Comparison of ENCODE assay signal across 1 cellular context in the genomic region with DNA sequence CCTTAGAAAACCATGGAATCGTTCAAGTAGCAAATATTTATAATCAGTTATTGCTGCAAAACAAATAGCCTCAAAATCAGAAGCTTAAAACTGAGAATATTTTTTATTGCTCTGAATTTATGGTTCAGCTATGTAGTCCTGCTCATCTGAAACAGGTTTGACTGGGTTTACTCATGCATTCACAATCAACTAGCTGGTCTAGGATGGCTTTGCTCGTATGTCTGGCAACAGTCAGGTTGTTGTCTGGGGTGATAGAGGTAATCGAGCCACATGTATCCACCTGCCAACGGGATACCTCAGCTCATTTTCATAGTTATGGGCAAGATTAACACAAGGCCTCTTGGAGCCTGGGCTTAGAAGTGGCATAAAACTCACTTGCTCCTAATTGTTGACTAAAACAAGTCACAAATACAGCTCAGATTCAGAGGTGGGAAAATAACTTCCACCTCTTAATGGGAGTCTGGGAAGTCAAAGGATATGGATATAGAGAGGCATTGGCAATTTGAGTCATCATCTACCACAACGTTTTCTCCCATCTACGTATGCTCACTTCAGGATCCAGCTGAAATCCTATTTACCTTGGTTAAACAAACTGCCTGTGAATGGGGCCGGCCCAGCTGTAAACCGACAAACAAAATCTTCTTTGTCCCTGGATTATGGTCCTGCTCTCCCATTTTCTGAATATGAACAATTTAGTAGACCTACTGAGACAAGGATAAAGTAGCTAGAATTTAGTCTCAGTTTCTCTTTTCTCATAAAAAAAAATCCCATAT.
TF ChIP-seq lines count a peak whose summit lies in the region.

No MANE protein-coding gene starts in this region.

TF ChIP-seq in WTC11, 78 proteins besides CTCF, POLR2A, EP300 and RAD21 (continued from another document):
- TF ChIP-seq, protein P1, sequence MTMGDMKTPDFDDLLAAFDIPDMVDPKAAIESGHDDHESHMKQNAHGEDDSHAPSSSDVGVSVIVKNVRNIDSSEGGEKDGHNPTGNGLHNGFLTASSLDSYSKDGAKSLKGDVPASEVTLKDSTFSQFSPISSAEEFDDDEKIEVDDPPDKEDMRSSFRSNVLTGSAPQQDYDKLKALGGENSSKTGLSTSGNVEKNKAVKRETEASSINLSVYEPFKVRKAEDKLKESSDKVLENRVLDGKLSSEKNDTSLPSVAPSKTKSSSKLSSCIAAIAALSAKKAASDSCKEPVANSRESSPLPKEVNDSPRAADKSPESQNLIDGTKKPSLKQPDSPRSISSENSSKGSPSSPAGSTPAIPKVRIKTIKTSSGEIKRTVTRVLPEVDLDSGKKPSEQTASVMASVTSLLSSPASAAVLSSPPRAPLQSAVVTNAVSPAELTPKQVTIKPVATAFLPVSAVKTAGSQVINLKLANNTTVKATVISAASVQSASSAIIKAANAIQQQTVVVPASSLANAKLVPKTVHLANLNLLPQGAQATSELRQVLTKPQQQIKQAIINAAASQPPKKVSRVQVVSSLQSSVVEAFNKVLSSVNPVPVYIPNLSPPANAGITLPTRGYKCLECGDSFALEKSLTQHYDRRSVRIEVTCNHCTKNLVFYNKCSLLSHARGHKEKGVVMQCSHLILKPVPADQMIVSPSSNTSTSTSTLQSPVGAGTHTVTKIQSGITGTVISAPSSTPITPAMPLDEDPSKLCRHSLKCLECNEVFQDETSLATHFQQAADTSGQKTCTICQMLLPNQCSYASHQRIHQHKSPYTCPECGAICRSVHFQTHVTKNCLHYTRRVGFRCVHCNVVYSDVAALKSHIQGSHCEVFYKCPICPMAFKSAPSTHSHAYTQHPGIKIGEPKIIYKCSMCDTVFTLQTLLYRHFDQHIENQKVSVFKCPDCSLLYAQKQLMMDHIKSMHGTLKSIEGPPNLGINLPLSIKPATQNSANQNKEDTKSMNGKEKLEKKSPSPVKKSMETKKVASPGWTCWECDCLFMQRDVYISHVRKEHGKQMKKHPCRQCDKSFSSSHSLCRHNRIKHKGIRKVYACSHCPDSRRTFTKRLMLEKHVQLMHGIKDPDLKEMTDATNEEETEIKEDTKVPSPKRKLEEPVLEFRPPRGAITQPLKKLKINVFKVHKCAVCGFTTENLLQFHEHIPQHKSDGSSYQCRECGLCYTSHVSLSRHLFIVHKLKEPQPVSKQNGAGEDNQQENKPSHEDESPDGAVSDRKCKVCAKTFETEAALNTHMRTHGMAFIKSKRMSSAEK (CRISPR knock-in tag; IDR thresholded peaks at IDR 0.05; ENCODE audit: borderline replicate concordance), result no peak
